16 cellular contexts compared by ENCODE assay signal in genomic region chr10:128885573-128886555, GRCh38.
DNase-seq lines count a peak whose midpoint lies in the region; ATAC-seq, FAIRE-seq and TF ChIP-seq lines count a peak whose summit lies in the region.
"Had no signal": no experiment of that assay in that cellular context is flagged by ENCODE, and none has a peak within 500 bp of the region (broad histone marks: within the 10 kb centered on the region; RNA-seq: fewer than 3 reads in every experiment).

No MANE protein-coding gene starts in this region.

- dilution Hi-C loops in endothelial cell of umbilical vein (cut with MboI; ENCODE audit: extremely low pct_ligation_motif_present, low sequenced_read_pairs) = no loop called here

- 39% methylated on average over 22 of the region's 22 CpGs for WGBS in GM12878 (ENCODE audit: insufficient coverage, insufficient replicate concordance, low lambda C conversion rate, missing lambda C conversion rate)
- 90 to 96% methylated on average over 22 of the region's 22 CpGs for WGBS in upper lobe of left lung, 2 donors

- H3K4me1 Mint-ChIP-seq in naive thymus-derived CD4-positive, alpha-beta T cell = no peaks in the 10 kb centered on the region
- H3K4me1 Mint-ChIP-seq: B cell, H9 had no signal

- no peak overlapping the region for H3K4me2 ChIP-seq in GM12878 (ENCODE audit: control insufficient read depth, insufficient read depth)
- H3K4me2 ChIP-seq in endothelial cell of umbilical vein (ENCODE audit: insufficient read depth, low read length) = no peak overlapping the region

- H3K27me3 Mint-ChIP-seq in naive thymus-derived CD4-positive, alpha-beta T cell = peaks cover 0 to 18% (median 7%) of the 10 kb centered on the region in 5 donors
- H3K27me3 Mint-ChIP-seq: B cell; CD4-positive, alpha-beta T cell had no signal

- no peak for TF ChIP-seq CTCF in GM12878 (IDR thresholded peaks at IDR 0.05 in 2 of 3, conservative IDR thresholded peaks at IDR 0.05 in 1 of 3; ENCODE audit: control insufficient read depth in 2 of 3, extremely low read depth in 1 of 3, insufficient read depth in 1 of 3, low read depth in 3 of 3, low read length in 3 of 3)
- TF ChIP-seq CTCF in endothelial cell of umbilical vein (IDR thresholded peaks at IDR 0.05; ENCODE audit: extremely low read depth in 1 of 2, insufficient read depth in 1 of 2, low read depth in 1 of 2, low read length in 2 of 2) = no peak
- no peak for TF ChIP-seq CTCF in upper lobe of left lung (IDR thresholded peaks at IDR 0.05)
- no peak for TF ChIP-seq CTCF in mucosa of descending colon (IDR thresholded peaks at IDR 0.05)

- BruUV-seq in GM12878 (replicated peaks; lab: Mats Ljungman, UMichigan) (no TSS peak), endothelial cell of umbilical vein (replicated peaks; lab: Mats Ljungman, UMichigan) (no TSS peak)

- in situ Hi-C loops in GM12878 (cut with MboI) = no loop called here

- H3K9me3 ChIP-seq in GM12878 (replicated peaks; ENCODE audit: control insufficient read depth, insufficient read depth, low read length) = no peaks in the 10 kb centered on the region; the same call in 2 of the 3 replicates
- peaks cover 3% of the 10 kb centered on the region for H3K9me3 ChIP-seq in endothelial cell of umbilical vein (replicated peaks; ENCODE audit: control insufficient read depth, insufficient read depth, low read length)
- peaks cover 0 to 3% (median 0%) of the 10 kb centered on the region in 3 experiments for H3K9me3 ChIP-seq in naive thymus-derived CD4-positive, alpha-beta T cell (ENCODE audit: control insufficient read depth in 2 of 3, low read length in 3 of 3)
- no peaks in the 10 kb centered on the region for H3K9me3 ChIP-seq in upper lobe of left lung
- H3K9me3 ChIP-seq in mucosa of descending colon = no peaks in the 10 kb centered on the region

- TF ChIP-seq POLR2A in GM12878 (IDR thresholded peaks at IDR 0.05; ENCODE audit: low read depth, low read length) = no peak
- TF ChIP-seq POLR2A in endothelial cell of umbilical vein (IDR thresholded peaks at IDR 0.05; ENCODE audit: low read depth, low read length) = no peak
- no peak for TF ChIP-seq POLR2A in upper lobe of left lung (IDR thresholded peaks at IDR 0.05)

- FAIRE-seq in GM12878 (lab: Jason Lieb, UNC) = no peak
- no peak for FAIRE-seq in endothelial cell of umbilical vein (lab: Jason Lieb, UNC)
- FAIRE-seq: A204.1, GM12892 had no signal

- H3K9me1 ChIP-seq in endothelial cell of umbilical vein (replicated peaks; ENCODE audit: control insufficient read depth, extremely low read depth, insufficient read depth, low read length) = no peaks in the 10 kb centered on the region

- no peak for ATAC-seq in GM12878
- peak; percentile 31 for ATAC-seq in naive thymus-derived CD4-positive, alpha-beta T cell
- ATAC-seq in upper lobe of left lung (ENCODE audit: low FRiP score in 2 of 2) = peak; percentile 9 to 19
- ATAC-seq in mucosa of descending colon = no peak

- no peak overlapping the region for H3K9ac ChIP-seq in GM12878 (ENCODE audit: control insufficient read depth, insufficient read depth, low read length)
- H3K9ac ChIP-seq in endothelial cell of umbilical vein (replicated peaks; ENCODE audit: extremely low read depth, insufficient read depth, low read length) = no peak overlapping the region

- H3K79me2 ChIP-seq in GM12878 (ENCODE audit: control insufficient read depth, insufficient read depth, low read length) (no peaks in the 10 kb centered on the region), endothelial cell of umbilical vein (ENCODE audit: control insufficient read depth, insufficient read depth, low read length) (no peaks in the 10 kb centered on the region)

- no peak for TF ChIP-seq RAD21 in GM12878 (IDR thresholded peaks at IDR 0.05; ENCODE audit: insufficient read depth, low read depth, low read length)

- no peak overlapping the region for H3K27ac Mint-ChIP-seq in naive thymus-derived CD4-positive, alpha-beta T cell
- H3K27ac Mint-ChIP-seq: B cell; CD4-positive, alpha-beta T cell; H9 had no signal

- H4K20me1 ChIP-seq in GM12878 (ENCODE audit: control insufficient read depth, insufficient read depth) = no peaks in the 10 kb centered on the region
- H4K20me1 ChIP-seq in endothelial cell of umbilical vein (replicated peaks; ENCODE audit: control insufficient read depth, extremely low read depth, insufficient read depth, low read length) = no peaks in the 10 kb centered on the region

- intact Hi-C loops in GM12878 (cut with micrococcal nuclease; ENCODE audit: unreplicated experiment) (no loop called here), endothelial cell of umbilical vein (cut with micrococcal nuclease) (no loop called here), mucosa of descending colon (cut with DNase I, micrococcal nuclease) (no loop called here)
- intact Hi-C loops in naive thymus-derived CD4-positive, alpha-beta T cell (cut with micrococcal nuclease) = no loop called here

- peaks cover 0 to 17% (median 5%) of the 10 kb centered on the region in 11 donors for H3K9me3 Mint-ChIP-seq in naive thymus-derived CD4-positive, alpha-beta T cell

- H3K4me3 ChIP-seq in GM12878 (no peak overlapping the region), endothelial cell of umbilical vein (replicated peaks in 1 of 3; ENCODE audit: insufficient read depth in 1 of 3, low read depth in 1 of 3, low read length in 3 of 3) (no peak overlapping the region), upper lobe of left lung (no peak overlapping the region), mucosa of descending colon (no peak overlapping the region)
- no peak overlapping the region for H3K4me3 ChIP-seq in naive thymus-derived CD4-positive, alpha-beta T cell (ENCODE audit: low read length)

- H3K4me1 ChIP-seq in GM12878 (ENCODE audit: control insufficient read depth, insufficient read depth, low read length) (no peaks in the 10 kb centered on the region), endothelial cell of umbilical vein (ENCODE audit: control insufficient read depth, extremely low read depth, insufficient read depth, low read length) (no peaks in the 10 kb centered on the region), upper lobe of left lung (no peaks in the 10 kb centered on the region), mucosa of descending colon (ENCODE audit: low read depth) (no peaks in the 10 kb centered on the region)
- H3K4me1 ChIP-seq in naive thymus-derived CD4-positive, alpha-beta T cell (ENCODE audit: control insufficient read depth in 2 of 2, insufficient read depth in 2 of 2, low read length in 2 of 2) = no peaks in the 10 kb centered on the region

- no peaks in the 10 kb centered on the region for H3K27me3 ChIP-seq in GM12878 (replicated peaks in 1 of 2; ENCODE audit: control insufficient read depth in 2 of 2, insufficient read depth in 2 of 2, low read length in 1 of 2)
- H3K27me3 ChIP-seq in endothelial cell of umbilical vein (ENCODE audit: control insufficient read depth in 2 of 2, insufficient read depth in 2 of 2, low read length in 2 of 2) = no peaks in the 10 kb centered on the region
- H3K27me3 ChIP-seq in naive thymus-derived CD4-positive, alpha-beta T cell (ENCODE audit: control insufficient read depth in 2 of 2, insufficient read depth in 2 of 2, low read length in 2 of 2) = no peaks in the 10 kb centered on the region
- H3K27me3 ChIP-seq in upper lobe of left lung = no peaks in the 10 kb centered on the region

- TF ChIP-seq EP300 in GM12878 (IDR thresholded peaks at IDR 0.05; ENCODE audit: borderline replicate concordance in 1 of 2, control insufficient read depth in 1 of 2, low read depth in 2 of 2, low read length in 2 of 2) (no peak), upper lobe of left lung (IDR thresholded peaks at IDR 0.05) (no peak)

- H3K27ac ChIP-seq in GM12878 (ENCODE audit: control insufficient read depth, insufficient read depth) (no peak overlapping the region), endothelial cell of umbilical vein (ENCODE audit: insufficient read depth, low read depth, low read length) (no peak overlapping the region), upper lobe of left lung (no peak overlapping the region)
- no peak overlapping the region for H3K27ac ChIP-seq in naive thymus-derived CD4-positive, alpha-beta T cell (ENCODE audit: low read depth, low read length)

- POLR2A ChIA-PET in GM12878 (lab: Charles Lee) (no interaction called here), endothelial cell of umbilical vein (lab: Charles Lee) (no interaction called here)
- POLR2A ChIA-PET in naive thymus-derived CD4-positive, alpha-beta T cell (lab: Charles Lee) = no interaction called here

- H3K4me3 Mint-ChIP-seq in naive thymus-derived CD4-positive, alpha-beta T cell = no peak overlapping the region
- H3K4me3 Mint-ChIP-seq: B cell; CD4-positive, alpha-beta T cell; H9 had no signal

- DNase-seq in GM12878 (ENCODE audit: low read depth, low spot score) (no peak), endothelial cell of umbilical vein (ENCODE audit: low read depth, low spot score) (no peak), upper lobe of left lung (peak in 1 of 2 donors; percentile 50), NCI-H446 treated with DMSO at 0.1 percent for 48 hours (lab: John Stamatoyannopoulos, UW) (no peak), RKO (ENCODE audit: low spot score) (no peak), mucosa of descending colon (no peak)
- DNase-seq in naive thymus-derived CD4-positive, alpha-beta T cell = no peak
- DNase-seq: C1 segment of cervical spinal cord; Calu3; CD4-positive, alpha-beta T cell; DMS79; GOT3; H9 had no signal

- H2AFZ ChIP-seq in GM12878 (ENCODE audit: control insufficient read depth, low read depth, low read length) (no peak overlapping the region), endothelial cell of umbilical vein (ENCODE audit: low read depth, low read length) (no peak overlapping the region)

- SMC1A ChIA-PET in GM12878 (lab: Charles Lee; ENCODE audit: uncharacterized antibody, unreplicated experiment) = no interaction called here

- RAD21 ChIA-PET in GM12878 (lab: Charles Lee; ENCODE audit: unreplicated experiment) = no interaction called here

- H3K36me3 Mint-ChIP-seq in naive thymus-derived CD4-positive, alpha-beta T cell = peaks cover 0 to 7% (median 0%) of the 10 kb centered on the region in 5 donors

- CTCF ChIA-PET in GM12878 (lab: Yijun Ruan, JAX) (no interaction called here), endothelial cell of umbilical vein (lab: Charles Lee) (no interaction called here)
- CTCF ChIA-PET in naive thymus-derived CD4-positive, alpha-beta T cell (lab: Charles Lee) = no interaction called here

- H3K36me3 ChIP-seq in GM12878 (ENCODE audit: control insufficient read depth in 2 of 2, insufficient read depth in 2 of 2, low read length in 1 of 2) (no peaks in the 10 kb centered on the region), endothelial cell of umbilical vein (ENCODE audit: control insufficient read depth in 2 of 2, extremely low read depth in 1 of 2, insufficient read depth in 2 of 2, low read length in 2 of 2) (no peaks in the 10 kb centered on the region), upper lobe of left lung (no peaks in the 10 kb centered on the region), mucosa of descending colon (ENCODE audit: low read depth) (no peaks in the 10 kb centered on the region)
- H3K36me3 ChIP-seq in naive thymus-derived CD4-positive, alpha-beta T cell (ENCODE audit: control insufficient read depth in 2 of 3, insufficient read depth in 3 of 3, low read length in 3 of 3) = no peaks in the 10 kb centered on the region

Comparison
In these comparisons a context has a peak if more than half of its experiments do, and no peak if none do; other contexts are left out.
1. ATAC-seq: peak in naive thymus-derived CD4-positive, alpha-beta T cell (single experiment) and upper lobe of left lung (2 of 2); none in GM12878 (single experiment) and mucosa of descending colon (single experiment).